Comparison of ENCODE assay signal across 1 cellular context in the genomic region with DNA sequence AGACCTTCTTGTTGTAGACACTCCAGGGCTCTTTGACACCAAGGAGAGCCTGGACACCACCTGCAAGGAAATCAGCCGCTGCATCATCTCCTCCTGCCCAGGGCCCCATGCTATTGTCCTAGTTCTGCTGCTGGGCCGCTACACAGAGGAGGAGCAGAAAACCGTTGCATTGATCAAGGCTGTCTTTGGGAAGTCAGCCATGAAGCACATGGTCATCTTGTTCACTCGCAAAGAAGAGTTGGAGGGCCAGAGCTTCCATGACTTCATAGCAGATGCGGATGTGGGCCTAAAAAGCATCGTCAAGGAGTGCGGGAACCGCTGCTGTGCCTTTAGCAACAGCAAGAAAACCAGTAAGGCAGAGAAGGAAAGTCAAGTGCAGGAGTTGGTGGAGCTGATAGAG.
TF ChIP-seq lines count a peak whose summit lies in the region.

No MANE protein-coding gene starts in this region.

TF ChIP-seq in K562, 482 proteins besides CTCF, POLR2A, EP300 and RAD21:
- TF ChIP-seq BDP1 (IDR thresholded peaks at IDR 0.05; ENCODE audit: insufficient read depth, insufficient read length), result no peak
- TF ChIP-seq HNRNPUL1 (IDR thresholded peaks at IDR 0.05; ENCODE audit: low read length), result no peak
- no peak for TF ChIP-seq MTA3 (IDR thresholded peaks at IDR 0.05; ENCODE audit: borderline replicate concordance)
- TF ChIP-seq, protein P1, sequence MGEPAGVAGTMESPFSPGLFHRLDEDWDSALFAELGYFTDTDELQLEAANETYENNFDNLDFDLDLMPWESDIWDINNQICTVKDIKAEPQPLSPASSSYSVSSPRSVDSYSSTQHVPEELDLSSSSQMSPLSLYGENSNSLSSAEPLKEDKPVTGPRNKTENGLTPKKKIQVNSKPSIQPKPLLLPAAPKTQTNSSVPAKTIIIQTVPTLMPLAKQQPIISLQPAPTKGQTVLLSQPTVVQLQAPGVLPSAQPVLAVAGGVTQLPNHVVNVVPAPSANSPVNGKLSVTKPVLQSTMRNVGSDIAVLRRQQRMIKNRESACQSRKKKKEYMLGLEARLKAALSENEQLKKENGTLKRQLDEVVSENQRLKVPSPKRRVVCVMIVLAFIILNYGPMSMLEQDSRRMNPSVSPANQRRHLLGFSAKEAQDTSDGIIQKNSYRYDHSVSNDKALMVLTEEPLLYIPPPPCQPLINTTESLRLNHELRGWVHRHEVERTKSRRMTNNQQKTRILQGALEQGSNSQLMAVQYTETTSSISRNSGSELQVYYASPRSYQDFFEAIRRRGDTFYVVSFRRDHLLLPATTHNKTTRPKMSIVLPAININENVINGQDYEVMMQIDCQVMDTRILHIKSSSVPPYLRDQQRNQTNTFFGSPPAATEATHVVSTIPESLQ (CRISPR knock-in tag; IDR thresholded peaks at IDR 0.05), result no peak
- TF ChIP-seq RBM17 (IDR thresholded peaks at IDR 0.05; ENCODE audit: borderline replicate concordance, low read depth, low read length), result no peak
- TF ChIP-seq HNRNPL (IDR thresholded peaks at IDR 0.05; ENCODE audit: low read depth, low read length), result no peak
- TF ChIP-seq NFE2 (IDR thresholded peaks at IDR 0.05; ENCODE audit: low read depth), result no peak
- TF ChIP-seq, protein P2, sequence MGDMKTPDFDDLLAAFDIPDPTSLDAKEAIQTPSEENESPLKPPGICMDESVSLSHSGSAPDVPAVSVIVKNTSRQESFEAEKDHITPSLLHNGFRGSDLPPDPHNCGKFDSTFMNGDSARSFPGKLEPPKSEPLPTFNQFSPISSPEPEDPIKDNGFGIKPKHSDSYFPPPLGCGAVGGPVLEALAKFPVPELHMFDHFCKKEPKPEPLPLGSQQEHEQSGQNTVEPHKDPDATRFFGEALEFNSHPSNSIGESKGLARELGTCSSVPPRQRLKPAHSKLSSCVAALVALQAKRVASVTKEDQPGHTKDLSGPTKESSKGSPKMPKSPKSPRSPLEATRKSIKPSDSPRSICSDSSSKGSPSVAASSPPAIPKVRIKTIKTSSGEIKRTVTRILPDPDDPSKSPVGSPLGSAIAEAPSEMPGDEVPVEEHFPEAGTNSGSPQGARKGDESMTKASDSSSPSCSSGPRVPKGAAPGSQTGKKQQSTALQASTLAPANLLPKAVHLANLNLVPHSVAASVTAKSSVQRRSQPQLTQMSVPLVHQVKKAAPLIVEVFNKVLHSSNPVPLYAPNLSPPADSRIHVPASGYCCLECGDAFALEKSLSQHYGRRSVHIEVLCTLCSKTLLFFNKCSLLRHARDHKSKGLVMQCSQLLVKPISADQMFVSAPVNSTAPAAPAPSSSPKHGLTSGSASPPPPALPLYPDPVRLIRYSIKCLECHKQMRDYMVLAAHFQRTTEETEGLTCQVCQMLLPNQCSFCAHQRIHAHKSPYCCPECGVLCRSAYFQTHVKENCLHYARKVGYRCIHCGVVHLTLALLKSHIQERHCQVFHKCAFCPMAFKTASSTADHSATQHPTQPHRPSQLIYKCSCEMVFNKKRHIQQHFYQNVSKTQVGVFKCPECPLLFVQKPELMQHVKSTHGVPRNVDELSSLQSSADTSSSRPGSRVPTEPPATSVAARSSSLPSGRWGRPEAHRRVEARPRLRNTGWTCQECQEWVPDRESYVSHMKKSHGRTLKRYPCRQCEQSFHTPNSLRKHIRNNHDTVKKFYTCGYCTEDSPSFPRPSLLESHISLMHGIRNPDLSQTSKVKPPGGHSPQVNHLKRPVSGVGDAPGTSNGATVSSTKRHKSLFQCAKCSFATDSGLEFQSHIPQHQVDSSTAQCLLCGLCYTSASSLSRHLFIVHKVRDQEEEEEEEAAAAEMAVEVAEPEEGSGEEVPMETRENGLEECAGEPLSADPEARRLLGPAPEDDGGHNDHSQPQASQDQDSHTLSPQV (IDR thresholded peaks at IDR 0.05), result no peak
- TF ChIP-seq, protein P3, sequence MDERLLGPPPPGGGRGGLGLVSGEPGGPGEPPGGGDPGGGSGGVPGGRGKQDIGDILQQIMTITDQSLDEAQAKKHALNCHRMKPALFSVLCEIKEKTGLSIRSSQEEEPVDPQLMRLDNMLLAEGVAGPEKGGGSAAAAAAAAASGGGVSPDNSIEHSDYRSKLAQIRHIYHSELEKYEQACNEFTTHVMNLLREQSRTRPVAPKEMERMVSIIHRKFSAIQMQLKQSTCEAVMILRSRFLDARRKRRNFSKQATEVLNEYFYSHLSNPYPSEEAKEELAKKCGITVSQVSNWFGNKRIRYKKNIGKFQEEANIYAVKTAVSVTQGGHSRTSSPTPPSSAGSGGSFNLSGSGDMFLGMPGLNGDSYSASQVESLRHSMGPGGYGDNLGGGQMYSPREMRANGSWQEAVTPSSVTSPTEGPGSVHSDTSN (CRISPR knock-in tag; IDR thresholded peaks at IDR 0.05; ENCODE audit: low read depth), result no peak
- TF ChIP-seq, protein P3 (tag; conservative IDR thresholded peaks at IDR 0.05; ENCODE audit: low read depth), result no peak
- TF ChIP-seq PRMT5 (CRISPR knock-in tag; IDR thresholded peaks at IDR 0.05), result no peak
- TF ChIP-seq, protein P4, sequence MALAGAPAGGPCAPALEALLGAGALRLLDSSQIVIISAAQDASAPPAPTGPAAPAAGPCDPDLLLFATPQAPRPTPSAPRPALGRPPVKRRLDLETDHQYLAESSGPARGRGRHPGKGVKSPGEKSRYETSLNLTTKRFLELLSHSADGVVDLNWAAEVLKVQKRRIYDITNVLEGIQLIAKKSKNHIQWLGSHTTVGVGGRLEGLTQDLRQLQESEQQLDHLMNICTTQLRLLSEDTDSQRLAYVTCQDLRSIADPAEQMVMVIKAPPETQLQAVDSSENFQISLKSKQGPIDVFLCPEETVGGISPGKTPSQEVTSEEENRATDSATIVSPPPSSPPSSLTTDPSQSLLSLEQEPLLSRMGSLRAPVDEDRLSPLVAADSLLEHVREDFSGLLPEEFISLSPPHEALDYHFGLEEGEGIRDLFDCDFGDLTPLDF (CRISPR knock-in tag; IDR thresholded peaks at IDR 0.05), result no peak
- no peak for TF ChIP-seq ZKSCAN8 (CRISPR knock-in tag; IDR thresholded peaks at IDR 0.05)
